21 cellular contexts compared by ENCODE assay signal in genomic region chr11:128854801-128855200, GRCh38. TPM values are rescaled to one million over a fixed set of nuclear protein-coding genes. Genes with fewer than 3 reads are reported as not detected.
"Had no signal": no experiment of that assay in that cellular context is flagged by ENCODE, and none has a peak within 500 bp of the region (broad histone marks: within the 10 kb centered on the region; RNA-seq: fewer than 3 reads in every experiment).

No MANE protein-coding gene starts in this region.

- DNase-seq: KBM-7, MG63, NCI-H1092, NCI-H1105 treated with DMSO at 0.1 percent for 48 hours, NCI-H1417 treated with DMSO at 0.1 percent for 48 hours, NCI-H1694, NCI-H187 treated with DMSO at 0.1 percent for 48 hours, NCI-H2029 treated with DMSO at 0.1 percent for 48 hours, NCI-H2171, NCI-H226, NCI-H446, NCI-H510A, NCI-H524 treated with DMSO at 0.1 percent for 48 hours, NCI-H69, NCI-H774, Right ventricle myocardium superior, RPMI8226, SIG-M5 had no signal

- H3K27me3 ChIP-seq: MG63, SJSA1 had no signal

- H3K9me3 ChIP-seq: MG63, SJSA1 had no signal

- H3K4me3 ChIP-seq: MG63, SJSA1, SK-N-MC had no signal

- H3K4me1 ChIP-seq: SJSA1 had no signal

- H3K27ac ChIP-seq: SJSA1, SK-N-MC had no signal

- H3K36me3 ChIP-seq: MG63, SJSA1 had no signal

RNA-seq across cellular contexts. Expression of gene KCNJ1, which starts 12.3 kb away (rescaled TPM):
- total RNA-seq: HT-29, Right ventricle myocardium superior, SJSA1 had no signal

RNA-seq across cellular contexts. Expression of gene KCNJ5, which starts 36.4 kb away (rescaled TPM):
- total RNA-seq: HT-29, SJSA1 had no signal
